ENCODE assay signal across 1 cellular context in the genomic region with DNA sequence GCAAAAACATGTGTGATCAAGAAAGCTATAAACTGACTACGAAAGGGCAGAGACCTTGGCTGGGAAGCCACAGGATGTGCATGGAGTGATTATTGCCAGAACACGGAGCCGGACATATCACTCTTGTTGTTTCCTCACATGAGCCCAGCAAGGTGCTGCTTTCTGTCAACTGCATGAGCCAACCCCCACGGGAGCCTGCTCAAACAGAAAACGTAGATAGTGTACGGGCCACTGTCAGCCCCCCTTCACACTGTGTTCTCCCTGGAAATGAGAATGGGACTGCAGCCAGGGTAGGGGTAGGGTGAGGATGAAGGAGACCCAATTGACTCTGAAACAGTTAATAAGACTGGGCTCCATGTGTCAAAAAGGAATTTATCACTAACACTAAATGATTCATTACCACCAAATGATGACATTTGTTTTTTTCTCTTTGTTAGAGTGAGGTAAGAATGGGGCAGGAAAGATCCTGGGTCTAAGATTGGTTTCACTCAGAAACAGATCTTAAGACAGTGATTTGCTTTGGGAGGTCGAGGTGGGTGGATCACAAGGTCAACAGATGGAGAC.
TF ChIP-seq lines count a peak whose summit lies in the region.

No MANE protein-coding gene starts in this region.

TF ChIP-seq in K562, 482 proteins besides CTCF, POLR2A, EP300 and RAD21 (continued from another document):
- TF ChIP-seq MAX (CRISPR knock-in tag; IDR thresholded peaks at IDR 0.05), result no peak
- TF ChIP-seq DIDO1 (tag; IDR thresholded peaks at IDR 0.05; ENCODE audit: low read depth), result no peak
- TF ChIP-seq CREB3L1 (IDR thresholded peaks at IDR 0.05; ENCODE audit: borderline replicate concordance, low read depth), result no peak
- TF ChIP-seq MEF2D (tag; conservative IDR thresholded peaks at IDR 0.05; ENCODE audit: low read depth), result no peak
- no peak for TF ChIP-seq WHSC1 (IDR thresholded peaks at IDR 0.05; ENCODE audit: low read length)
- TF ChIP-seq SMARCB1 (IDR thresholded peaks at IDR 0.05; ENCODE audit: insufficient read length, low read depth), result no peak
- TF ChIP-seq PRDM10 (IDR thresholded peaks at IDR 0.05; ENCODE audit: partially characterized antibody), result no peak
- TF ChIP-seq NR2C2 (CRISPR knock-in tag; IDR thresholded peaks at IDR 0.05), result no peak
- no peak for TF ChIP-seq NR2C2 (tag; IDR thresholded peaks at IDR 0.05)
- TF ChIP-seq CBFA2T3 (IDR thresholded peaks at IDR 0.05), result peak; percentile 41; the same call in 1 of the 2 replicates
- TF ChIP-seq, protein P1, sequence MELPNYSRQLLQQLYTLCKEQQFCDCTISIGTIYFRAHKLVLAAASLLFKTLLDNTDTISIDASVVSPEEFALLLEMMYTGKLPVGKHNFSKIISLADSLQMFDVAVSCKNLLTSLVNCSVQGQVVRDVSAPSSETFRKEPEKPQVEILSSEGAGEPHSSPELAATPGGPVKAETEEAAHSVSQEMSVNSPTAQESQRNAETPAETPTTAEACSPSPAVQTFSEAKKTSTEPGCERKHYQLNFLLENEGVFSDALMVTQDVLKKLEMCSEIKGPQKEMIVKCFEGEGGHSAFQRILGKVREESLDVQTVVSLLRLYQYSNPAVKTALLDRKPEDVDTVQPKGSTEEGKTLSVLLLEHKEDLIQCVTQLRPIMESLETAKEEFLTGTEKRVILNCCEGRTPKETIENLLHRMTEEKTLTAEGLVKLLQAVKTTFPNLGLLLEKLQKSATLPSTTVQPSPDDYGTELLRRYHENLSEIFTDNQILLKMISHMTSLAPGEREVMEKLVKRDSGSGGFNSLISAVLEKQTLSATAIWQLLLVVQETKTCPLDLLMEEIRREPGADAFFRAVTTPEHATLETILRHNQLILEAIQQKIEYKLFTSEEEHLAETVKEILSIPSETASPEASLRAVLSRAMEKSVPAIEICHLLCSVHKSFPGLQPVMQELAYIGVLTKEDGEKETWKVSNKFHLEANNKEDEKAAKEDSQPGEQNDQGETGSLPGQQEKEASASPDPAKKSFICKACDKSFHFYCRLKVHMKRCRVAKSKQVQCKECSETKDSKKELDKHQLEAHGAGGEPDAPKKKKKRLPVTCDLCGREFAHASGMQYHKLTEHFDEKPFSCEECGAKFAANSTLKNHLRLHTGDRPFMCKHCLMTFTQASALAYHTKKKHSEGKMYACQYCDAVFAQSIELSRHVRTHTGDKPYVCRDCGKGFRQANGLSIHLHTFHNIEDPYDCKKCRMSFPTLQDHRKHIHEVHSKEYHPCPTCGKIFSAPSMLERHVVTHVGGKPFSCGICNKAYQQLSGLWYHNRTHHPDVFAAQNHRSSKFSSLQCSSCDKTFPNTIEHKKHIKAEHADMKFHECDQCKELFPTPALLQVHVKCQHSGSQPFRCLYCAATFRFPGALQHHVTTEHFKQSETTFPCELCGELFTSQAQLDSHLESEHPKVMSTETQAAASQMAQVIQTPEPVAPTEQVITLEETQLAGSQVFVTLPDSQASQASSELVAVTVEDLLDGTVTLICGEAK (IDR thresholded peaks at IDR 0.05), result no peak
- TF ChIP-seq, protein P1 (CRISPR knock-in tag; IDR thresholded peaks at IDR 0.05), result no peak
- TF ChIP-seq MEIS2 (IDR thresholded peaks at IDR 0.05; ENCODE audit: partially characterized antibody), result peak; percentile 69
- TF ChIP-seq MYC (IDR thresholded peaks at IDR 0.05; ENCODE audit: low read depth, low read length), result no peak
- TF ChIP-seq MYC (CRISPR knock-in tag; IDR thresholded peaks at IDR 0.05; ENCODE audit: borderline replicate concordance, low read depth), result no peak
- TF ChIP-seq PBX2 (CRISPR knock-in tag; IDR thresholded peaks at IDR 0.05; ENCODE audit: low read depth), result no peak
- TF ChIP-seq PBX2 (tag; conservative IDR thresholded peaks at IDR 0.05; ENCODE audit: low read depth), result peak; percentile 59
- no peak for TF ChIP-seq CBX1 (IDR thresholded peaks at IDR 0.05; ENCODE audit: low read depth)
